17 cellular contexts compared by ENCODE assay signal in genomic region chr1:23453455-23454000, GRCh38.
"Had no signal": no experiment of that assay in that cellular context is flagged by ENCODE, and none has a peak within 500 bp of the region (broad histone marks: within the 10 kb centered on the region; RNA-seq: fewer than 3 reads in every experiment).

No MANE protein-coding gene starts in this region.

- DNase-seq: activated CD4-positive, alpha-beta T cell treated with anti-CD3 and anti-CD28 coated beads, Interleukin-2, amount 50 U/mL, for 1 hour; activated CD4-positive, CD25-positive, alpha-beta regulatory T cell treated with anti-CD3 and anti-CD28 coated beads, Interleukin-2, amount 50 U/mL, for 72 hours; activated CD8-positive, alpha-beta memory T cell treated with anti-CD3 and anti-CD28 coated beads, Interleukin-2, amount 50 U/mL, for 48 hours; activated effector memory CD4-positive, alpha-beta T cell treated with anti-CD3 and anti-CD28 coated beads, Interleukin-2, amount 50 U/mL, for 16 hours; activated T-cell treated with anti-CD3 and anti-CD28 coated beads, Interleukin-2, amount 50 U/mL, for 72 hours; adrenal gland; effector memory CD4-positive, alpha-beta T cell; glutamatergic neuron; hippocampal formation; islet precursor cell; left colon; naive thymus-derived CD4-positive, alpha-beta T cell; SK-N-SH; stimulated activated naive CD8-positive, alpha-beta T cell treated with anti-CD3 and anti-CD28 coated beads, Interleukin-15, amount 100 ng/mL, for 72 hours; T-helper 9 cell had no signal

- H3K27me3 ChIP-seq: adrenal gland, neural progenitor cell had no signal

- H3K36me3 ChIP-seq: neural progenitor cell had no signal

- H3K4me2 ChIP-seq: neural progenitor cell, SK-N-SH had no signal

- H3K27ac ChIP-seq: adrenal gland, neural progenitor cell had no signal

- H3K9ac ChIP-seq: neural progenitor cell, SK-N-SH had no signal

- H3K9me3 ChIP-seq: adrenal gland, SK-N-SH had no signal

- FAIRE-seq: astrocyte had no signal

- H3K4me3 ChIP-seq: adrenal gland, neural progenitor cell had no signal

- ATAC-seq: activated T-cell treated with anti-CD3 and anti-CD28 coated beads, Interleukin-2, amount 50 U/mL, for 72 hours; left colon; naive thymus-derived CD4-positive, alpha-beta T cell; stimulated activated naive CD8-positive, alpha-beta T cell treated with anti-CD3 and anti-CD28 coated beads, Interleukin-15, amount 100 ng/mL, for 72 hours had no signal

- H3K4me1 ChIP-seq: neural progenitor cell had no signal

- H2AFZ ChIP-seq: neural progenitor cell had no signal
